ENCODE assay signal across 9 cellular contexts in genomic region chr3:171328419-171329082, GRCh38.
DNase-seq lines count a peak whose midpoint lies in the region; ATAC-seq and TF ChIP-seq lines count a peak whose summit lies in the region.
"Had no signal": no experiment of that assay in that cellular context is flagged by ENCODE, and none has a peak within 500 bp of the region (broad histone marks: within the 10 kb centered on the region; RNA-seq: fewer than 3 reads in every experiment).

No MANE protein-coding gene starts in this region.

- H2AK5ac ChIP-seq in mesendoderm (ENCODE audit: low read length), result no peak overlapping the region

- H3K4me3 Mint-ChIP-seq in activated naive CD8-positive, alpha-beta T cell treated with anti-CD3 and anti-CD28 coated beads, Interleukin-2, amount 10 ng/mL, durations not matched to agents 7 days and 5 days, result peak overlapping the region; percentile 51
- no peak overlapping the region for H3K4me3 Mint-ChIP-seq in mesothelial cell of epicardium

- H3K9ac ChIP-seq in mesendoderm (ENCODE audit: low read length), result no peak overlapping the region
- H3K9ac ChIP-seq: BLaER1 treated with 17β-estradiol and CSF1 and Interleukin-3, amounts not matched to agents 10 nM and 100 nM had no signal

- ATAC-seq in activated naive CD8-positive, alpha-beta T cell treated with anti-CD3 and anti-CD28 coated beads, Interleukin-2, amount 10 ng/mL, durations not matched to agents 7 days and 5 days (ENCODE audit: low read depth), result peak; percentile 98
- no peak for ATAC-seq in HG03439 (IDR thresholded peaks at IDR 0.05; ENCODE audit: unreplicated experiment)

- H3K79me2 ChIP-seq in mesendoderm (ENCODE audit: control insufficient read depth, insufficient read depth, low read length), result no peaks in the 10 kb centered on the region

- H3K27me3 ChIP-seq in Peyer's patch, result no peaks in the 10 kb centered on the region
- no peaks in the 10 kb centered on the region for H3K27me3 ChIP-seq in mesendoderm (ENCODE audit: insufficient read depth, low read length, poor library complexity)
- H3K27me3 ChIP-seq: BLaER1 treated with 17β-estradiol and CSF1 and Interleukin-3, amounts not matched to agents 10 nM and 100 nM had no signal

- no peak overlapping the region for H3K27ac ChIP-seq in Peyer's patch
- no peak overlapping the region for H3K27ac ChIP-seq in mesendoderm (ENCODE audit: low read depth, low read length)
- H3K27ac ChIP-seq: BLaER1 treated with 17β-estradiol and CSF1 and Interleukin-3, amounts not matched to agents 10 nM and 100 nM had no signal

- no peak overlapping the region for H3K4ac ChIP-seq in mesendoderm (ENCODE audit: low read depth, low read length)

- H2BK120ac ChIP-seq in mesendoderm (ENCODE audit: low read depth, low read length), result no peak overlapping the region

- H3K9me3 Mint-ChIP-seq in activated naive CD8-positive, alpha-beta T cell treated with anti-CD3 and anti-CD28 coated beads, Interleukin-2, amount 10 ng/mL, durations not matched to agents 7 days and 5 days, result no peaks in the 10 kb centered on the region
- H3K9me3 Mint-ChIP-seq in mesothelial cell of epicardium, result peaks cover 4% of the 10 kb centered on the region

- peak; percentile 25 for DNase-seq in NCI-H748 (lab: John Stamatoyannopoulos, UW; ENCODE audit: unreplicated experiment)
- DNase-seq in NCI-H748 treated with DMSO at 0.1 percent for 48 hours (lab: John Stamatoyannopoulos, UW), result no peak
- peak in 2 of 3 donors; percentile 45 to 72 for DNase-seq in Peyer's patch
- peak; percentile 43 for DNase-seq in activated naive CD8-positive, alpha-beta T cell treated with anti-CD3 and anti-CD28 coated beads, Interleukin-2, amount 10 ng/mL, durations not matched to agents 7 days and 5 days
- peak; percentile 87 for DNase-seq in mesendoderm
- no peak for DNase-seq in mesothelial cell of epicardium (ENCODE audit: low spot score in 2 of 2, unreplicated experiment in 2 of 2)
- DNase-seq in COLO668 (lab: John Stamatoyannopoulos, UW; ENCODE audit: unreplicated experiment), result no peak

- H3K4me3 ChIP-seq in Peyer's patch (no peak overlapping the region), mesendoderm (ENCODE audit: low read length) (no peak overlapping the region)
- H3K4me3 ChIP-seq: BLaER1 treated with 17β-estradiol and CSF1 and Interleukin-3, amounts not matched to agents 10 nM and 100 nM had no signal

- H3K9me3 ChIP-seq in Peyer's patch, result no peaks in the 10 kb centered on the region
- H3K9me3 ChIP-seq: BLaER1 treated with 17β-estradiol and CSF1 and Interleukin-3, amounts not matched to agents 10 nM and 100 nM had no signal

- no peaks in the 10 kb centered on the region for H3K36me3 ChIP-seq in Peyer's patch
- no peaks in the 10 kb centered on the region for H3K36me3 ChIP-seq in mesendoderm (ENCODE audit: control insufficient read depth, insufficient read depth, low read length)
- H3K36me3 ChIP-seq: BLaER1 treated with 17β-estradiol and CSF1 and Interleukin-3, amounts not matched to agents 10 nM and 100 nM had no signal

- POLR2A ChIA-PET in activated naive CD8-positive, alpha-beta T cell treated with anti-CD3 and anti-CD28 coated beads, Interleukin-2, amount 10 ng/mL, durations not matched to agents 7 days and 5 days (lab: Charles Lee), result interaction anchor here (0.5 to 0.6 kb wide), 3 partner anchors 10 to 203 kb away, joined by 3 to 8 read pairs (median 3); no protein-coding TSS in a partner anchor

- no peak overlapping the region for H4K5ac ChIP-seq in mesendoderm (ENCODE audit: low read length)

- H2BK15ac ChIP-seq in mesendoderm (replicated peaks; ENCODE audit: low read depth), result peak overlapping the region; percentile 1

- H2BK5ac ChIP-seq in mesendoderm (ENCODE audit: low read length), result no peak overlapping the region

- H3K27me3 Mint-ChIP-seq in activated naive CD8-positive, alpha-beta T cell treated with anti-CD3 and anti-CD28 coated beads, Interleukin-2, amount 10 ng/mL, durations not matched to agents 7 days and 5 days, result no peaks in the 10 kb centered on the region
- H3K27me3 Mint-ChIP-seq in mesothelial cell of epicardium (ENCODE audit: low read depth), result no peaks in the 10 kb centered on the region

- no peaks in the 10 kb centered on the region for H3K36me3 Mint-ChIP-seq in activated naive CD8-positive, alpha-beta T cell treated with anti-CD3 and anti-CD28 coated beads, Interleukin-2, amount 10 ng/mL, durations not matched to agents 7 days and 5 days
- H3K36me3 Mint-ChIP-seq in mesothelial cell of epicardium, result no peaks in the 10 kb centered on the region

- H3K79me1 ChIP-seq in mesendoderm (ENCODE audit: low read length), result no peaks in the 10 kb centered on the region

- peaks cover 10% of the 10 kb centered on the region for H3K4me1 Mint-ChIP-seq in activated naive CD8-positive, alpha-beta T cell treated with anti-CD3 and anti-CD28 coated beads, Interleukin-2, amount 10 ng/mL, durations not matched to agents 7 days and 5 days
- H3K4me1 Mint-ChIP-seq in mesothelial cell of epicardium, result peaks cover 18% of the 10 kb centered on the region

- no peak for TF ChIP-seq POLR2A in Peyer's patch (IDR thresholded peaks at IDR 0.05)

- no peak overlapping the region for H3K56ac ChIP-seq in mesendoderm (ENCODE audit: low read length)

- no peak overlapping the region for H3K23ac ChIP-seq in mesendoderm (ENCODE audit: low read length)

- H3K4me1 ChIP-seq in Peyer's patch (peaks cover 0 to 15% (median 0%) of the 10 kb centered on the region in 4 donors), mesendoderm (ENCODE audit: control insufficient read depth, low read depth, low read length) (no peaks in the 10 kb centered on the region)

- no peak overlapping the region for H3K18ac ChIP-seq in mesendoderm (ENCODE audit: low read length)

- TF ChIP-seq CTCF in Peyer's patch (IDR thresholded peaks at IDR 0.05) (peak in 3 of 6 experiments; percentile 21 to 35 (median 34)), mesothelial cell of epicardium (IDR thresholded peaks at IDR 0.05; ENCODE audit: unreplicated experiment) (no peak)

- no CpG with 5 or more reads among the region's 3 CpGs for WGBS in mesendoderm (ENCODE audit: extremely low coverage, insufficient coverage, low lambda C conversion rate)

- H3K27ac Mint-ChIP-seq in activated naive CD8-positive, alpha-beta T cell treated with anti-CD3 and anti-CD28 coated beads, Interleukin-2, amount 10 ng/mL, durations not matched to agents 7 days and 5 days, result peak overlapping the region; percentile 63
- no peak overlapping the region for H3K27ac Mint-ChIP-seq in mesothelial cell of epicardium

- no peak overlapping the region for H4K8ac ChIP-seq in mesendoderm (ENCODE audit: low read depth, low read length)

- no peak overlapping the region for H3K4me2 ChIP-seq in mesendoderm (ENCODE audit: low read length)

Comparison
In these comparisons a context has a peak if more than half of its experiments do, and no peak if none do; other contexts are left out.
1. DNase-seq: peak in NCI-H748 (single experiment), Peyer's patch (2 of 3), activated naive CD8-positive, alpha-beta T cell treated with anti-CD3 and anti-CD28 coated beads, Interleukin-2, amount 10 ng/mL, durations not matched to agents 7 days and 5 days (single experiment) and mesendoderm (single experiment); none in NCI-H748 treated with DMSO at 0.1 percent for 48 hours (single experiment), mesothelial cell of epicardium (0 of 2) and COLO668 (single experiment).